In the genomic region with DNA sequence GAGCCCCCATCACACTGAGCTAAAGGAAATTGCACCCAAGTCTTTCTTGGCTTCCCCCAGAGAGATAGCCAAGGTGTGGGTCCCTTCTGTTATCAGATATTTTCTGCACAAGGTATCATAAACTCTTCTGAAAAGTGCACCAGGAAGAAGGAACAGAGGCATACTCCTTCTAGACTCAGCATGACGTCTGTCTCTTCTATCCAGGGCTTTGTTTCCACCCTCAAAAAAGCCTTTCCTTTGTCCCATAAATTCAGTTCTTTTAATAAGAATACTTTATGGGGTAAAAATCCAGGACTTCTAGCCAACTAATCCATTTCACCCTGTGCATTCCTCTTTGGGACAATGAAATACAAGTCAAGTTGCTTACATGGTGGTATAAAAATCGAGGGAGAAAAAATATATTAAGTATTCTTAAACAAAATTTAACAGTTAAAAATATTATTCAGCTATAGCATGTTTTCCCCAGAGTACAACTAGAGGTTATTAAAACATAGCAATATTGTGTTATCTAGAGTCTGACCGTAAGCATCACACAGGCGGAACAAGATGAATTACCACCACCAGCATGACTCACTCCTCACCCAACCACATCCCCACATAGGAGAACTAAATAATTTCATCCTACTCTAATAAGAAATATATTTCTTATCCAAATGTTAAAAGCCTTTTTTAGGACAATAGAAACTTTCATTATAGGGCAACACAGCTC, we compare ENCODE assay signal across 17 cellular contexts.
DNase-seq lines count a peak whose midpoint lies in the region; ATAC-seq, FAIRE-seq and TF ChIP-seq lines count a peak whose summit lies in the region.
"Had no signal": no experiment of that assay in that cellular context is flagged by ENCODE, and none has a peak within 500 bp of the region (broad histone marks: within the 10 kb centered on the region; RNA-seq: fewer than 3 reads in every experiment).

No MANE protein-coding gene starts in this region.

- no peaks in the 10 kb centered on the region for H4K20me1 ChIP-seq in PC-3 (ENCODE audit: low read length)
- no peaks in the 10 kb centered on the region for H4K20me1 ChIP-seq in fibroblast of lung (ENCODE audit: control insufficient read depth, extremely low read depth, insufficient read depth, low read length)

- no peaks in the 10 kb centered on the region for H3K9me3 ChIP-seq in PC-3 (ENCODE audit: low read length)
- H3K9me3 ChIP-seq in fibroblast of lung (ENCODE audit: control insufficient read depth, insufficient read depth, low read depth, low read length) = no peaks in the 10 kb centered on the region
- H3K9me3 ChIP-seq: right atrium auricular region had no signal

- no peak overlapping the region for H3K27ac ChIP-seq in PC-3 (ENCODE audit: low read length)
- H3K27ac ChIP-seq in fibroblast of lung (ENCODE audit: insufficient read depth, low read length) = no peak overlapping the region
- H3K27ac ChIP-seq: C4-2B, right atrium auricular region had no signal

- no peaks in the 10 kb centered on the region for H3K36me3 Mint-ChIP-seq in activated T-cell treated with anti-CD3 and anti-CD28 coated beads, Interleukin-2, amount 50 U/mL, for 24 hours (ENCODE audit: low read depth)

- CTCF ChIA-PET in PC-3 (lab: Charles Lee) = no interaction called here

- no peaks in the 10 kb centered on the region for H3K27me3 Mint-ChIP-seq in activated T-cell treated with anti-CD3 and anti-CD28 coated beads, Interleukin-2, amount 50 U/mL, for 24 hours
- H3K27me3 Mint-ChIP-seq: central memory CD8-positive, alpha-beta T cell had no signal

- no peaks in the 10 kb centered on the region for H3K9me2 ChIP-seq in PC-3 (replicated peaks; ENCODE audit: low read length)

- BruUV-seq in PC-3 (replicated peaks; lab: Mats Ljungman, UMichigan) = no TSS peak

- TF ChIP-seq CTCF in PC-3 (conservative IDR thresholded peaks at IDR 0.05; ENCODE audit: low read depth, low read length) = no peak
- TF ChIP-seq CTCF in fibroblast of lung (conservative IDR thresholded peaks at IDR 0.05 in 1 of 2, IDR thresholded peaks at IDR 0.05 in 1 of 2; ENCODE audit: low read depth in 1 of 2, low read length in 2 of 2) = no peak
- no peak for TF ChIP-seq CTCF in D721Med (IDR thresholded peaks at IDR 0.05; ENCODE audit: insufficient read depth, missing control alignments)

- no peak overlapping the region for H3K27ac Mint-ChIP-seq in activated T-cell treated with anti-CD3 and anti-CD28 coated beads, Interleukin-2, amount 50 U/mL, for 24 hours
- H3K27ac Mint-ChIP-seq: H9 had no signal

- DNase-seq in Daoy (ENCODE audit: low read depth) = peak; percentile 52
- peak; percentile 30 for DNase-seq in PC-3
- DNase-seq in fibroblast of lung (ENCODE audit: low read depth in 2 of 2) = peak; percentile 91 to 96
- peak; percentile 85 for DNase-seq in non-pigmented ciliary epithelial cell (ENCODE audit: low read depth)
- no peak for DNase-seq in activated T-cell treated with anti-CD3 and anti-CD28 coated beads, Interleukin-2, amount 50 U/mL, for 24 hours
- no peak for DNase-seq in T-helper 9 cell
- no peak for DNase-seq in activated T-cell treated with anti-CD3 and anti-CD28 coated beads, Interleukin-2, amount 50 U/mL, for 1 hour
- no peak for DNase-seq in D721Med (ENCODE audit: insufficient read length, low spot score)
- DNase-seq: activated CD8-positive, alpha-beta memory T cell treated with anti-CD3 and anti-CD28 coated beads for 24 hours; activated naive CD4-positive, alpha-beta T cell; erythroblast; GDM1; H9 had no signal

- H3K4me1 Mint-ChIP-seq in activated T-cell treated with anti-CD3 and anti-CD28 coated beads, Interleukin-2, amount 50 U/mL, for 24 hours (ENCODE audit: low read depth) = peaks cover 1% of the 10 kb centered on the region
- H3K4me1 Mint-ChIP-seq: central memory CD8-positive, alpha-beta T cell had no signal

- ATAC-seq in PC-3 = peak; percentile 45; the same call in 1 of the 2 replicates

- H3F3A ChIP-seq in PC-3 (ENCODE audit: low read length, unreplicated experiment) = no peaks in the 10 kb centered on the region

- H3K36me3 ChIP-seq in PC-3 (ENCODE audit: low read depth, low read length) = no peaks in the 10 kb centered on the region
- H3K36me3 ChIP-seq in fibroblast of lung (ENCODE audit: control insufficient read depth, insufficient read depth, low read length) = no peaks in the 10 kb centered on the region
- H3K36me3 ChIP-seq: right atrium auricular region had no signal

- H3K79me2 ChIP-seq in PC-3 (ENCODE audit: low read length) = no peaks in the 10 kb centered on the region
- H3K79me2 ChIP-seq in fibroblast of lung (ENCODE audit: control insufficient read depth, insufficient read depth, low read length) = no peaks in the 10 kb centered on the region

- intact Hi-C loops in PC-3 (cut with micrococcal nuclease) = no loop called here

- H3K9ac ChIP-seq in PC-3 (ENCODE audit: low read length) (no peak overlapping the region), fibroblast of lung (ENCODE audit: insufficient read depth, low read length) (no peak overlapping the region)

- H2AFZ ChIP-seq in PC-3 (ENCODE audit: low read length) (no peak overlapping the region), fibroblast of lung (ENCODE audit: low read length) (no peak overlapping the region)

- FAIRE-seq in D721Med (lab: Jason Lieb, UNC) = no peak
- FAIRE-seq: GM18507 had no signal

- H3K4me1 ChIP-seq in PC-3 (ENCODE audit: insufficient read depth, low read length) (no peaks in the 10 kb centered on the region), fibroblast of lung (ENCODE audit: control insufficient read depth, extremely low read depth, insufficient read depth, low read length) (peaks cover 2% of the 10 kb centered on the region)
- H3K4me1 ChIP-seq: right atrium auricular region had no signal

- POLR2A ChIA-PET in PC-3 (lab: Charles Lee; ENCODE audit: unreplicated experiment) = no interaction called here

- H3K27me3 ChIP-seq in PC-3 (ENCODE audit: low read length) (no peaks in the 10 kb centered on the region), fibroblast of lung (ENCODE audit: control insufficient read depth, insufficient read depth, low read length) (no peaks in the 10 kb centered on the region)
- H3K27me3 ChIP-seq: right atrium auricular region had no signal

- H3K4me2 ChIP-seq in PC-3 (ENCODE audit: low read length) (no peak overlapping the region), fibroblast of lung (ENCODE audit: extremely low read depth, insufficient read depth, low read length) (no peak overlapping the region)

- H3K9me3 Mint-ChIP-seq in activated T-cell treated with anti-CD3 and anti-CD28 coated beads, Interleukin-2, amount 50 U/mL, for 24 hours = peaks cover 4% of the 10 kb centered on the region
- H3K9me3 Mint-ChIP-seq: H9 had no signal

- no peak overlapping the region for H3K4me3 ChIP-seq in PC-3 (ENCODE audit: low read length)
- H3K4me3 ChIP-seq in fibroblast of lung (replicated peaks in 1 of 4; ENCODE audit: control extremely low read depth in 1 of 4, insufficient read depth in 1 of 4, low read depth in 3 of 4, low read length in 4 of 4) = no peak overlapping the region
- H3K4me3 ChIP-seq: right atrium auricular region had no signal

- no peak overlapping the region for H3K4me3 Mint-ChIP-seq in activated T-cell treated with anti-CD3 and anti-CD28 coated beads, Interleukin-2, amount 50 U/mL, for 24 hours
- H3K4me3 Mint-ChIP-seq: central memory CD8-positive, alpha-beta T cell; H9 had no signal

Comparison
In these comparisons a context has a peak if more than half of its experiments do, and no peak if none do; other contexts are left out.
1. DNase-seq: peak in Daoy (single experiment), PC-3 (single experiment), fibroblast of lung (2 of 2) and non-pigmented ciliary epithelial cell (single experiment); none in activated T-cell treated with anti-CD3 and anti-CD28 coated beads, Interleukin-2, amount 50 U/mL, for 24 hours (single experiment), T-helper 9 cell (single experiment), activated T-cell treated with anti-CD3 and anti-CD28 coated beads, Interleukin-2, amount 50 U/mL, for 1 hour (single experiment) and D721Med (single experiment).